In genomic region chr4:48290146-48290772, GRCh38 we compare ENCODE assay signal across 9 cellular contexts. TPM values are rescaled to one million over a fixed set of nuclear protein-coding genes. Genes with fewer than 3 reads are reported as not detected.
DNase-seq lines count a peak whose midpoint lies in the region; ATAC-seq and TF ChIP-seq lines count a peak whose summit lies in the region.
"Had no signal": no experiment of that assay in that cellular context is flagged by ENCODE, and none has a peak within 500 bp of the region (broad histone marks: within the 10 kb centered on the region; RNA-seq: fewer than 3 reads in every experiment).

No MANE protein-coding gene starts in this region.

- H3K4me3 ChIP-seq in AG04450 (ENCODE audit: low read depth, low read length) (no peak overlapping the region), PC-3 (ENCODE audit: low read length) (no peak overlapping the region), MG63 (no peak overlapping the region)

- peak overlapping the region; percentile 57; the same call in 1 of the 2 replicates for H2AFZ ChIP-seq in PC-3 (ENCODE audit: low read length)

- H3K9ac ChIP-seq in PC-3 (ENCODE audit: low read length): no peak overlapping the region

- H3K27ac ChIP-seq in AG04450 (ENCODE audit: low read depth, low read length): no peak overlapping the region
- H3K27ac ChIP-seq in PC-3 (ENCODE audit: low read length): no peak overlapping the region

- intact Hi-C loops in PC-3 (cut with micrococcal nuclease): no loop called here

- H3K9me3 ChIP-seq in AG04450 (ENCODE audit: control insufficient read depth, insufficient read depth, low read length) (peaks cover 2% of the 10 kb centered on the region; the same call in 1 of the 2 replicates), PC-3 (ENCODE audit: low read length) (no peaks in the 10 kb centered on the region), MG63 (no peaks in the 10 kb centered on the region)

- no TSS peak for BruUV-seq in PC-3 (replicated peaks; lab: Mats Ljungman, UMichigan)

- no peaks in the 10 kb centered on the region for H3K9me2 ChIP-seq in PC-3 (replicated peaks; ENCODE audit: low read length)

- no peaks in the 10 kb centered on the region for H3F3A ChIP-seq in PC-3 (ENCODE audit: low read length, unreplicated experiment)

- H3K36me3 ChIP-seq in PC-3 (ENCODE audit: low read depth, low read length) (no peaks in the 10 kb centered on the region), MG63 (no peaks in the 10 kb centered on the region)

- no peaks in the 10 kb centered on the region for H4K20me1 ChIP-seq in PC-3 (ENCODE audit: low read length)

- POLR2A ChIA-PET in AG04450 (lab: Yijun Ruan, JAX): no interaction called here
- POLR2A ChIA-PET in PC-3 (lab: Charles Lee; ENCODE audit: unreplicated experiment): interaction anchor here (0.6 kb wide), 1 partner anchor 158 kb away, joined by 4 read pairs; no protein-coding TSS in a partner anchor

- H3K79me2 ChIP-seq in PC-3 (ENCODE audit: low read length): no peaks in the 10 kb centered on the region

- peaks cover 6% of the 10 kb centered on the region for H3K27me3 ChIP-seq in AG04450 (ENCODE audit: control insufficient read depth, insufficient read depth, low read length)
- H3K27me3 ChIP-seq in PC-3 (ENCODE audit: low read length): no peaks in the 10 kb centered on the region
- no peaks in the 10 kb centered on the region for H3K27me3 ChIP-seq in MG63

- ATAC-seq in PC-3: peak; percentile 51
- no peak for ATAC-seq in HG02678 (IDR thresholded peaks at IDR 0.05; ENCODE audit: unreplicated experiment)
- no peak for ATAC-seq in GM21825 (IDR thresholded peaks at IDR 0.05; ENCODE audit: unreplicated experiment)
- ATAC-seq: effector memory CD8-positive, alpha-beta T cell had no signal

- CTCF ChIA-PET in AG04450 (lab: Charles Lee) (interaction anchor here (0.6 to 1.5 kb wide), 7 partner anchors 9 to 252 kb away, joined by 3 to 6 read pairs (median 4); no protein-coding TSS in a partner anchor), PC-3 (lab: Charles Lee) (no interaction called here)

- H3K4me2 ChIP-seq in PC-3 (ENCODE audit: low read length): no peak overlapping the region

- TF ChIP-seq CTCF in AG04450 (IDR thresholded peaks at IDR 0.05; ENCODE audit: low read depth, low read length) (peak; percentile 59), GM12873 (IDR thresholded peaks at IDR 0.05; ENCODE audit: insufficient read depth, low read depth, low read length, missing control alignments) (peak; percentile 65), PC-3 (conservative IDR thresholded peaks at IDR 0.05; ENCODE audit: low read depth, low read length) (peak; percentile 72)

- DNase-seq in AG04450 (ENCODE audit: low read depth, low spot score): no peak
- DNase-seq in PC-3: peak; percentile 60
- peak; percentile 19 for DNase-seq in foreskin melanocyte
- no peak for DNase-seq in T-helper 1 cell
- DNase-seq in MG63: no peak

- H3K4me1 ChIP-seq in PC-3 (ENCODE audit: insufficient read depth, low read length): no peaks in the 10 kb centered on the region

RNA-seq across cellular contexts. Expression of gene TEC, which starts 20.6 kb away (rescaled TPM):
- polyA plus RNA-seq in AG04450 (2011; rRNA removed): 0.17 and 0.21 TPM in 2 replicates
- polyA minus RNA-seq in AG04450 (2011; rRNA and poly(A)+ RNA removed): 0.35 and 0.60 TPM in 2 replicates
- 3.9 and 10.4 TPM in 2 replicates for total RNA-seq in PC-3 (2014; rRNA removed)
- total RNA-seq in MG63 (2014; rRNA removed; shearing (Covaris generic); ENCODE audit: low replicate concordance): 0.86 and 0.99 TPM in 2 replicates

RNA-seq across cellular contexts. Expression of gene SLAIN2, which starts 51.1 kb away (rescaled TPM):
- 33.7 and 45.0 TPM in 2 replicates for polyA plus RNA-seq in AG04450 (2011; rRNA removed)
- polyA minus RNA-seq in AG04450 (2011; rRNA and poly(A)+ RNA removed): 23.4 and 32.8 TPM in 2 replicates
- 12.5 and 17.6 TPM in 2 replicates for total RNA-seq in PC-3 (2014; rRNA removed)
- 14.5 and 18.2 TPM in 2 replicates for total RNA-seq in MG63 (2014; rRNA removed; shearing (Covaris generic); ENCODE audit: low replicate concordance)

Comparison
In these comparisons a context has a peak if more than half of its experiments do, and no peak if none do; other contexts are left out.
1. DNase-seq: peak in PC-3 (single experiment) and foreskin melanocyte (single experiment); none in AG04450 (single experiment), T-helper 1 cell (0 of 5) and MG63 (single experiment).
2. Peak in every context shown above with its lines, with median percentiles within 50 percentile points of each other: CTCF ChIP-seq.